4 cellular contexts compared by ENCODE assay signal in genomic region chr3:192444791-192445106, GRCh38.
"Had no signal": no experiment of that assay in that cellular context is flagged by ENCODE, and none has a peak within 500 bp of the region (broad histone marks: within the 10 kb centered on the region; RNA-seq: fewer than 3 reads in every experiment).

No MANE protein-coding gene starts in this region.

- H3K36me3 ChIP-seq: right lobe of liver, spleen had no signal

- H3K79me2 ChIP-seq: hepatocyte had no signal

- H3K4me3 ChIP-seq: hepatocyte, psoas muscle, right lobe of liver, spleen had no signal

- H2AFZ ChIP-seq: hepatocyte had no signal

- H3K4me2 ChIP-seq: hepatocyte had no signal

- H3K4me1 ChIP-seq: psoas muscle, right lobe of liver had no signal

- H3K27ac ChIP-seq: hepatocyte, psoas muscle, right lobe of liver had no signal

- H3K9me3 ChIP-seq: psoas muscle, right lobe of liver, spleen had no signal
